In genomic region chr15:74175271-74176191, GRCh38 we compare ENCODE assay signal across 19 cellular contexts. TPM values are rescaled to one million over a fixed set of nuclear protein-coding genes. Genes with fewer than 3 reads are reported as not detected.
DNase-seq lines count a peak whose midpoint lies in the region; ATAC-seq and TF ChIP-seq lines count a peak whose summit lies in the region.
"Had no signal": no experiment of that assay in that cellular context is flagged by ENCODE, and none has a peak within 500 bp of the region (broad histone marks: within the 10 kb centered on the region; RNA-seq: fewer than 3 reads in every experiment).

No MANE protein-coding gene starts in this region.

- H3K9me3 ChIP-seq in T-helper 17 cell (ENCODE audit: control insufficient read depth, low read length, poor library complexity, severe bottlenecking) (no peaks in the 10 kb centered on the region), hepatocyte (ENCODE audit: low read depth) (no peaks in the 10 kb centered on the region), sigmoid colon (no peaks in the 10 kb centered on the region)

- H3K27ac ChIP-seq in hepatocyte (peak overlapping the region; percentile 95), sigmoid colon (peak overlapping the region; percentile 78 to 89 (median 84))

- no peak overlapping the region for H3K4me3 Mint-ChIP-seq in T-helper 17 cell
- H3K4me3 Mint-ChIP-seq in activated CD4-positive, alpha-beta memory T cell treated with anti-CD3 and anti-CD28 coated beads, Interleukin-2, amount 10 ng/mL, durations not matched to agents 7 days and 5 days: no peak overlapping the region

- CTCF ChIA-PET in activated CD4-positive, alpha-beta memory T cell treated with anti-CD3 and anti-CD28 coated beads, Interleukin-2, amount 10 ng/mL, durations not matched to agents 7 days and 5 days (lab: Charles Lee): no interaction called here

- no peak for TF ChIP-seq EP300 in sigmoid colon (IDR thresholded peaks at IDR 0.05)

- H4K20me1 ChIP-seq in hepatocyte (ENCODE audit: insufficient read depth, poor library complexity, severe bottlenecking): no peaks in the 10 kb centered on the region

- H3K4me1 ChIP-seq in hepatocyte (ENCODE audit: insufficient read depth): peaks cover 40% of the 10 kb centered on the region
- peaks cover 0 to 78% (median 71%) of the 10 kb centered on the region in 4 donors for H3K4me1 ChIP-seq in sigmoid colon

- peaks cover 10% of the 10 kb centered on the region for H3K4me1 Mint-ChIP-seq in T-helper 17 cell
- no peaks in the 10 kb centered on the region for H3K4me1 Mint-ChIP-seq in activated CD4-positive, alpha-beta memory T cell treated with anti-CD3 and anti-CD28 coated beads, Interleukin-2, amount 10 ng/mL, durations not matched to agents 7 days and 5 days

- no peaks in the 10 kb centered on the region for H3K9me2 ChIP-seq in hepatocyte (replicated peaks; ENCODE audit: insufficient read depth)

- H2AFZ ChIP-seq in hepatocyte: no peak overlapping the region

- peaks cover 45% of the 10 kb centered on the region for H3K27me3 Mint-ChIP-seq in T-helper 17 cell
- H3K27me3 Mint-ChIP-seq in activated CD4-positive, alpha-beta memory T cell treated with anti-CD3 and anti-CD28 coated beads, Interleukin-2, amount 10 ng/mL, durations not matched to agents 7 days and 5 days: peaks cover 2% of the 10 kb centered on the region

- intact Hi-C loops in sigmoid colon (cut with DNase I): loop anchor here (2.0 kb wide), 1 partner anchor 39 kb away; no protein-coding TSS in a partner anchor

- no peaks in the 10 kb centered on the region for H3K79me2 ChIP-seq in hepatocyte

- peak overlapping the region; percentile 62 for H3K27ac Mint-ChIP-seq in T-helper 17 cell
- no peak overlapping the region for H3K27ac Mint-ChIP-seq in activated CD4-positive, alpha-beta memory T cell treated with anti-CD3 and anti-CD28 coated beads, Interleukin-2, amount 10 ng/mL, durations not matched to agents 7 days and 5 days
- H3K27ac Mint-ChIP-seq: progenitor cell of endocrine pancreas had no signal

- TF ChIP-seq POLR2A in sigmoid colon (IDR thresholded peaks at IDR 0.05): no peak

- 95% methylated on average over 45 of the region's 45 CpGs for WGBS in hepatocyte (ENCODE audit: low lambda C conversion rate, missing lambda C conversion rate)
- 91% methylated on average over 45 of the region's 45 CpGs for WGBS in sigmoid colon, 2 donors

- no peaks in the 10 kb centered on the region for H3K36me3 ChIP-seq in hepatocyte (replicated peaks; ENCODE audit: insufficient read depth, low read depth)
- H3K36me3 ChIP-seq in sigmoid colon: peaks cover 0 to 8% (median 6%) of the 10 kb centered on the region in 4 donors

- TF ChIP-seq CTCF in AG10803 (conservative IDR thresholded peaks at IDR 0.05; ENCODE audit: low read length) (no peak), hepatocyte (IDR thresholded peaks at IDR 0.05; ENCODE audit: poor library complexity) (no peak), sigmoid colon (IDR thresholded peaks at IDR 0.05) (no peak)

- H3K4me2 ChIP-seq in hepatocyte: no peak overlapping the region

- H3K9me3 Mint-ChIP-seq in activated CD4-positive, alpha-beta memory T cell treated with anti-CD3 and anti-CD28 coated beads, Interleukin-2, amount 10 ng/mL, durations not matched to agents 7 days and 5 days: no peaks in the 10 kb centered on the region

- DNase-seq in AG10803 (ENCODE audit: low read depth) (no peak), T-helper 17 cell (no peak), hepatocyte (ENCODE audit: low spot score) (no peak), sigmoid colon (peak; percentile 63)
- no peak for DNase-seq in activated CD4-positive, alpha-beta T cell treated with anti-CD3 and anti-CD28 coated beads, Interleukin-2, amount 50 U/mL, for 1 hour
- DNase-seq in activated CD4-positive, alpha-beta memory T cell treated with anti-CD3 and anti-CD28 coated beads, Interleukin-2, amount 10 ng/mL, durations not matched to agents 7 days and 5 days: no peak
- DNase-seq: activated naive CD4-positive, alpha-beta T cell; AML-193; Calu3; GF-D8; hypothalamus; NCI-H1417; SHP77; T-helper 2 cell had no signal

- no peaks in the 10 kb centered on the region for H3K27me3 ChIP-seq in hepatocyte
- no peaks in the 10 kb centered on the region for H3K27me3 ChIP-seq in sigmoid colon

- no peaks in the 10 kb centered on the region for H3K36me3 Mint-ChIP-seq in T-helper 17 cell (ENCODE audit: low read depth)
- H3K36me3 Mint-ChIP-seq in activated CD4-positive, alpha-beta memory T cell treated with anti-CD3 and anti-CD28 coated beads, Interleukin-2, amount 10 ng/mL, durations not matched to agents 7 days and 5 days (ENCODE audit: low read depth): no peaks in the 10 kb centered on the region

- POLR2A ChIA-PET in activated CD4-positive, alpha-beta memory T cell treated with anti-CD3 and anti-CD28 coated beads, Interleukin-2, amount 10 ng/mL, durations not matched to agents 7 days and 5 days (lab: Charles Lee): no interaction called here

- no peak for ATAC-seq in T-helper 17 cell
- no peak for ATAC-seq in GM18867 (IDR thresholded peaks at IDR 0.05; ENCODE audit: unreplicated experiment)
- no peak for ATAC-seq in HG03354 (IDR thresholded peaks at IDR 0.05; ENCODE audit: poor library complexity, severe bottlenecking, unreplicated experiment)

- H3K4me3 ChIP-seq in AG10803 (ENCODE audit: low read length): peak overlapping the region; percentile 73
- no peak overlapping the region for H3K4me3 ChIP-seq in hepatocyte
- H3K4me3 ChIP-seq in sigmoid colon: peak overlapping the region; percentile 40 to 51 (median 50)

RNA-seq across cellular contexts. Expression of gene ISLR, which starts 2.0 kb away (rescaled TPM):
- not detected for total RNA-seq in T-helper 17 cell
- 31.4 and 36.4 TPM in 2 replicates for total RNA-seq in hepatocyte
- polyA plus RNA-seq in hepatocyte: 27.8 and 32.0 TPM in 2 replicates
- total RNA-seq in sigmoid colon: 100 to 1,000 TPM in 2 of 4 donors, 10 to 100 TPM in 2; 71.4 to 186 (median 121) TPM
- 10 to 100 TPM in 1 of 3 donors, 1 to 10 TPM in 1, under 1 TPM in 1; 0.69 to 16.3 (median 7.8) TPM for polyA plus RNA-seq in sigmoid colon
- not detected for total RNA-seq in activated CD4-positive, alpha-beta memory T cell treated with anti-CD3 and anti-CD28 coated beads, Interleukin-2, amount 10 ng/mL, durations not matched to agents 7 days and 5 days
- total RNA-seq: Calu3, progenitor cell of endocrine pancreas had no signal

RNA-seq across cellular contexts. Expression of gene STRA6, which starts 27.1 kb away (rescaled TPM):
- total RNA-seq in T-helper 17 cell (not detected), hepatocyte (13.6 and 31.5 TPM in 2 replicates), sigmoid colon (under 1 TPM in 1 of 4 donors, not detected in 3; 0.71 TPM)
- polyA plus RNA-seq in hepatocyte (37.1 and 56.6 TPM in 2 replicates), sigmoid colon (under 1 TPM in 1 of 3 donors, not detected in 2; 0.50 TPM)
- total RNA-seq in activated CD4-positive, alpha-beta memory T cell treated with anti-CD3 and anti-CD28 coated beads, Interleukin-2, amount 10 ng/mL, durations not matched to agents 7 days and 5 days: not detected
- polyA plus RNA-seq: fibroblast of lung had no signal

RNA-seq across cellular contexts. Expression of gene ISLR2, which starts 45.1 kb away (rescaled TPM):
- not detected for total RNA-seq in T-helper 17 cell
- total RNA-seq in hepatocyte: 1.7 TPM in 1 of 2 replicates, not detected in the other
- polyA plus RNA-seq in hepatocyte: 0.13 TPM in 1 of 2 replicates, not detected in the other
- total RNA-seq in sigmoid colon: 1 to 10 TPM in 2 of 4 donors, under 1 TPM in 2; 0.16 to 2.2 (median 1.1) TPM
- 1 to 10 TPM in 1 of 3 donors, not detected in 2; 1.1 TPM for polyA plus RNA-seq in sigmoid colon
- under 1 TPM in 1 of 2 experiments, not detected in 1; 0.08 TPM for total RNA-seq in activated CD4-positive, alpha-beta memory T cell treated with anti-CD3 and anti-CD28 coated beads, Interleukin-2, amount 10 ng/mL, durations not matched to agents 7 days and 5 days
- total RNA-seq: Calu3, fibroblast of lung, H4 had no signal
- polyA plus RNA-seq: fibroblast of lung had no signal

Comparison
In these comparisons a context has a peak if more than half of its experiments do, and no peak if none do; other contexts are left out.
1. RNA of gene ISLR, which starts 2.0 kb away (total RNA-seq): 71.4 to 186 TPM in sigmoid colon and 31.4 to 36.4 TPM in hepatocyte; not detected in T-helper 17 cell and not detected in activated CD4-positive, alpha-beta memory T cell treated with anti-CD3 and anti-CD28 coated beads, Interleukin-2, amount 10 ng/mL, durations not matched to agents 7 days and 5 days; every median in the first group is over 10 times any median in the second.